ENCODE assay signal across 9 cellular contexts in genomic region chr5:78699565-78700143, GRCh38. TPM values are rescaled to one million over a fixed set of nuclear protein-coding genes. Genes with fewer than 3 reads are reported as not detected.
DNase-seq lines count a peak whose midpoint lies in the region; ATAC-seq, FAIRE-seq and TF ChIP-seq lines count a peak whose summit lies in the region.
"Had no signal": no experiment of that assay in that cellular context is flagged by ENCODE, and none has a peak within 500 bp of the region (broad histone marks: within the 10 kb centered on the region; RNA-seq: fewer than 3 reads in every experiment).

No MANE protein-coding gene starts in this region.

- no peak overlapping the region for H3K27ac Mint-ChIP-seq in CD8-positive, alpha-beta memory T cell
- H3K27ac Mint-ChIP-seq in activated CD8-positive, alpha-beta T cell treated with anti-CD3 and anti-CD28 coated beads for 36 hours = no peak overlapping the region

- H3K36me3 Mint-ChIP-seq in CD8-positive, alpha-beta memory T cell = no peaks in the 10 kb centered on the region
- H3K36me3 Mint-ChIP-seq in activated CD8-positive, alpha-beta T cell treated with anti-CD3 and anti-CD28 coated beads for 36 hours (ENCODE audit: low read depth) = no peaks in the 10 kb centered on the region

- ATAC-seq in activated CD8-positive, alpha-beta T cell treated with anti-CD3 and anti-CD28 coated beads for 36 hours = no peak

- FAIRE-seq in D721Med (lab: Jason Lieb, UNC) = no peak

- H3K36me3 ChIP-seq in Peyer's patch (no peaks in the 10 kb centered on the region), esophagus squamous epithelium (no peaks in the 10 kb centered on the region)
- H3K36me3 ChIP-seq in CD8-positive, alpha-beta memory T cell (ENCODE audit: insufficient read depth, low read length) = no peaks in the 10 kb centered on the region

- H3K9me3 ChIP-seq in Peyer's patch = no peaks in the 10 kb centered on the region
- H3K9me3 ChIP-seq in esophagus squamous epithelium = peaks cover 0 to 7% (median 0%) of the 10 kb centered on the region in 3 donors
- no peaks in the 10 kb centered on the region for H3K9me3 ChIP-seq in CD8-positive, alpha-beta memory T cell (ENCODE audit: low read length)

- H3K4me3 ChIP-seq in Peyer's patch (peak overlapping the region in 2 of 4 donors; percentile 1 to 16), esophagus squamous epithelium (no peak overlapping the region), skeletal muscle cell (ENCODE audit: low read depth, low read length) (no peak overlapping the region)
- H3K4me3 ChIP-seq in CD8-positive, alpha-beta memory T cell (ENCODE audit: low read length) = no peak overlapping the region

- TF ChIP-seq POLR2A in Peyer's patch (IDR thresholded peaks at IDR 0.05) = peak in 1 of 2 donors; percentile 20
- no peak for TF ChIP-seq POLR2A in esophagus squamous epithelium (IDR thresholded peaks at IDR 0.05)

- peak overlapping the region in 2 of 4 donors; percentile 70 to 84 for H3K27ac ChIP-seq in Peyer's patch
- H3K27ac ChIP-seq in esophagus squamous epithelium = peak overlapping the region in 3 of 4 donors; percentile 12 to 42 (median 32)
- no peak overlapping the region for H3K27ac ChIP-seq in CD8-positive, alpha-beta memory T cell (ENCODE audit: low read depth, low read length)

- H3K27me3 ChIP-seq in Peyer's patch (no peaks in the 10 kb centered on the region), esophagus squamous epithelium (no peaks in the 10 kb centered on the region)
- H3K27me3 ChIP-seq in CD8-positive, alpha-beta memory T cell (ENCODE audit: insufficient read depth, low read length, poor library complexity, severe bottlenecking) = no peaks in the 10 kb centered on the region

- CTCF ChIA-PET in CD8-positive, alpha-beta memory T cell (lab: Charles Lee) = no interaction called here
- CTCF ChIA-PET in activated CD8-positive, alpha-beta T cell treated with anti-CD3 and anti-CD28 coated beads for 36 hours (lab: Charles Lee) = no interaction called here

- no peaks in the 10 kb centered on the region for H3K4me1 Mint-ChIP-seq in CD8-positive, alpha-beta memory T cell
- H3K4me1 Mint-ChIP-seq in activated CD8-positive, alpha-beta T cell treated with anti-CD3 and anti-CD28 coated beads for 36 hours (ENCODE audit: low read depth) = no peaks in the 10 kb centered on the region

- H3K27me3 Mint-ChIP-seq in CD8-positive, alpha-beta memory T cell = peaks cover 6 to 7% of the 10 kb centered on the region in 2 donors
- peaks cover 3% of the 10 kb centered on the region for H3K27me3 Mint-ChIP-seq in activated CD8-positive, alpha-beta T cell treated with anti-CD3 and anti-CD28 coated beads for 36 hours

- no peaks in the 10 kb centered on the region for H3K9me3 Mint-ChIP-seq in CD8-positive, alpha-beta memory T cell
- no peaks in the 10 kb centered on the region for H3K9me3 Mint-ChIP-seq in activated CD8-positive, alpha-beta T cell treated with anti-CD3 and anti-CD28 coated beads for 36 hours

- H3K4me1 ChIP-seq in Peyer's patch (peaks cover 0 to 28% (median 0%) of the 10 kb centered on the region in 4 donors), esophagus squamous epithelium (peaks cover 5 to 39% (median 24%) of the 10 kb centered on the region in 3 donors)
- H3K4me1 ChIP-seq in CD8-positive, alpha-beta memory T cell (ENCODE audit: insufficient read depth, low read length) = no peaks in the 10 kb centered on the region

- POLR2A ChIA-PET in CD8-positive, alpha-beta memory T cell (lab: Charles Lee) = no interaction called here
- POLR2A ChIA-PET in activated CD8-positive, alpha-beta T cell treated with anti-CD3 and anti-CD28 coated beads for 36 hours (lab: Charles Lee) = no interaction called here

- 33 to 49% methylated on average over 6 of the region's 6 CpGs for WGBS in esophagus squamous epithelium, 2 donors

- H3K4me3 Mint-ChIP-seq in CD8-positive, alpha-beta memory T cell = no peak overlapping the region
- H3K4me3 Mint-ChIP-seq in activated CD8-positive, alpha-beta T cell treated with anti-CD3 and anti-CD28 coated beads for 36 hours = no peak overlapping the region

- intact Hi-C loops in esophagus squamous epithelium (cut with DNase I) = no loop called here
- intact Hi-C loops in activated CD8-positive, alpha-beta T cell treated with anti-CD3 and anti-CD28 coated beads for 36 hours (cut with micrococcal nuclease) = no loop called here

- peak; percentile 65 for DNase-seq in GM04503 (ENCODE audit: low read depth)
- peak in 2 of 3 donors; percentile 79 to 88 for DNase-seq in Peyer's patch
- no peak for DNase-seq in esophagus squamous epithelium (lab: John Stamatoyannopoulos, UW)
- peak; percentile 60 for DNase-seq in skeletal muscle cell (ENCODE audit: low read depth)
- no peak for DNase-seq in CD8-positive, alpha-beta memory T cell
- DNase-seq in D721Med (ENCODE audit: insufficient read length, low spot score) = no peak
- DNase-seq in activated CD8-positive, alpha-beta T cell treated with anti-CD3 and anti-CD28 coated beads for 36 hours = no peak
- DNase-seq in central memory CD4-positive, alpha-beta T cell = no peak
- DNase-seq: SHP77 had no signal

- TF ChIP-seq CTCF in Peyer's patch (IDR thresholded peaks at IDR 0.05) (no peak), esophagus squamous epithelium (IDR thresholded peaks at IDR 0.05) (no peak), D721Med (IDR thresholded peaks at IDR 0.05; ENCODE audit: insufficient read depth, missing control alignments) (no peak)
- no peak for TF ChIP-seq CTCF in activated CD8-positive, alpha-beta T cell treated with anti-CD3 and anti-CD28 coated beads for 36 hours (IDR thresholded peaks at IDR 0.05)

RNA-seq across cellular contexts. Expression of gene LHFPL2, which starts 51.1 kb away (rescaled TPM):
- 10 to 100 TPM; 22.3 to 63.4 (median 55.7) TPM for total RNA-seq in Peyer's patch
- total RNA-seq in esophagus squamous epithelium = 10 to 100 TPM in 1 of 4 donors, 1 to 10 TPM in 3; 2.2 to 11.1 (median 6.2) TPM
- total RNA-seq in CD8-positive, alpha-beta memory T cell = 1 to 10 TPM in 1 of 2 experiments, under 1 TPM in 1; 0.84 to 1.2 TPM
- polyA plus RNA-seq in CD8-positive, alpha-beta memory T cell = 0.20 TPM
- under 1 TPM in 1 of 2 experiments, not detected in 1; 0.20 TPM for total RNA-seq in activated CD8-positive, alpha-beta T cell treated with anti-CD3 and anti-CD28 coated beads for 36 hours

Comparison
In these comparisons a context has a peak if more than half of its experiments do, and no peak if none do; other contexts are left out.
1. DNase-seq: peak in GM04503 (single experiment), Peyer's patch (2 of 3) and skeletal muscle cell (single experiment); none in esophagus squamous epithelium (single experiment), CD8-positive, alpha-beta memory T cell (0 of 5), D721Med (single experiment), activated CD8-positive, alpha-beta T cell treated with anti-CD3 and anti-CD28 coated beads for 36 hours (single experiment) and central memory CD4-positive, alpha-beta T cell (single experiment).